Comparison of ENCODE assay signal across 10 cellular contexts in genomic region chr1:151062738-151063371, GRCh38. TPM values are rescaled to one million over a fixed set of nuclear protein-coding genes. Genes with fewer than 3 reads are reported as not detected.
DNase-seq lines count a peak whose midpoint lies in the region; ATAC-seq and TF ChIP-seq lines count a peak whose summit lies in the region.
"Had no signal": no experiment of that assay in that cellular context is flagged by ENCODE, and none has a peak within 500 bp of the region (broad histone marks: within the 10 kb centered on the region; RNA-seq: fewer than 3 reads in every experiment).

No MANE protein-coding gene starts in this region.

- H3K36me3 ChIP-seq in BJ (ENCODE audit: control insufficient read depth, insufficient read depth, low read length) (no peaks in the 10 kb centered on the region), HUES48 (ENCODE audit: control insufficient read depth, insufficient read depth, low read length) (peaks cover 21% of the 10 kb centered on the region)

- H3K9ac ChIP-seq in HUES48 (ENCODE audit: low read depth, low read length) = no peak overlapping the region

- H3K27ac ChIP-seq in HUES48 (ENCODE audit: low read depth, low read length) = peak overlapping the region; percentile 44
- H3K27ac ChIP-seq: body of pancreas had no signal

- no peak for ATAC-seq in HG03432 (IDR thresholded peaks at IDR 0.05; ENCODE audit: unreplicated experiment)
- no peak for ATAC-seq in HG03095 (IDR thresholded peaks at IDR 0.05; ENCODE audit: unreplicated experiment)
- ATAC-seq: body of pancreas had no signal

- no peak overlapping the region for H3K27ac Mint-ChIP-seq in neural crest cell (ENCODE audit: unreplicated experiment)

- peaks cover 63% of the 10 kb centered on the region for H3K4me1 Mint-ChIP-seq in neural crest cell

- POLR2A ChIA-PET in BJ (lab: Charles Lee) = no interaction called here
- POLR2A ChIA-PET in HEK293T (lab: Yijun Ruan, JAX) = interaction anchor here (0.7 to 6.6 kb wide), 4 partner anchors 8 to 219 kb away, joined by 3 to 69 read pairs (median 32); partner anchors contain the start of genes C1orf56, GABPB2 and MINDY1

- CTCF ChIA-PET in BJ (lab: Yijun Ruan, JAX) (interaction anchor here (0.6 to 3.3 kb wide), 3 partner anchors 9 to 42 kb away, joined by 3 to 13 read pairs (median 10); partner anchors contain the start of genes C1orf56 and GABPB2), HEK293T (lab: Yijun Ruan, JAX) (interaction anchor here (0.6 to 1.3 kb wide), 5 partner anchors 8 to 67 kb away, joined by 3 to 5 read pairs (median 4); partner anchors contain the start of gene GABPB2)

- peak; percentile 58 for DNase-seq in BJ (ENCODE audit: low read depth)
- DNase-seq in cardiac fibroblast (ENCODE audit: low read depth in 2 of 2) = peak; percentile 71 to 94
- no peak for DNase-seq in neural crest cell (ENCODE audit: low read depth, low spot score)
- DNase-seq in HEK293T (ENCODE audit: extremely low spot score) = no peak
- no peak for DNase-seq in GOT3 (lab: John Stamatoyannopoulos, UW)
- DNase-seq: body of pancreas, islet precursor cell had no signal

- no peaks in the 10 kb centered on the region for H3K9me3 ChIP-seq in HUES48 (ENCODE audit: control insufficient read depth, insufficient read depth, low read length)
- H3K9me3 ChIP-seq: body of pancreas had no signal

- peaks cover 21% of the 10 kb centered on the region for H3K36me3 Mint-ChIP-seq in neural crest cell (ENCODE audit: low read depth)

- no peak overlapping the region for H3K4me3 ChIP-seq in BJ (ENCODE audit: low read depth, low read length)
- no peak overlapping the region for H3K4me3 ChIP-seq in HUES48 (ENCODE audit: low read depth, low read length)
- H3K4me3 ChIP-seq in cardiac fibroblast (replicated peaks in 1 of 2; ENCODE audit: low read depth in 2 of 2, low read length in 2 of 2) = no peak overlapping the region
- H3K4me3 ChIP-seq: body of pancreas had no signal

- no peaks in the 10 kb centered on the region for H3K27me3 ChIP-seq in BJ (ENCODE audit: control insufficient read depth, insufficient read depth, low read length)
- H3K27me3 ChIP-seq in HUES48 (ENCODE audit: control insufficient read depth, insufficient read depth, low read length) = no peaks in the 10 kb centered on the region
- H3K27me3 ChIP-seq: body of pancreas had no signal

- H3K9me3 Mint-ChIP-seq in neural crest cell = no peaks in the 10 kb centered on the region

- no peaks in the 10 kb centered on the region for H3K27me3 Mint-ChIP-seq in neural crest cell (ENCODE audit: low read depth)

- peaks cover 24% of the 10 kb centered on the region for H3K4me1 ChIP-seq in HUES48 (ENCODE audit: control insufficient read depth, insufficient read depth, low read length)

- peak overlapping the region; percentile 98 for H3K4me3 Mint-ChIP-seq in neural crest cell

- TF ChIP-seq CTCF in BJ (IDR thresholded peaks at IDR 0.05; ENCODE audit: insufficient read depth, low read depth, low read length) (no peak), cardiac fibroblast (IDR thresholded peaks at IDR 0.05; ENCODE audit: low read depth, low read length) (no peak), neural crest cell (conservative IDR thresholded peaks at IDR 0.05) (no peak)

TF ChIP-seq in HEK293T, 16 proteins besides CTCF, POLR2A, EP300 and RAD21:
- no peak for TF ChIP-seq CTBP1 (IDR thresholded peaks at IDR 0.05; ENCODE audit: borderline replicate concordance)
- no peak for TF ChIP-seq ZNF384 (IDR thresholded peaks at IDR 0.05)
- no peak for TF ChIP-seq NFRKB (IDR thresholded peaks at IDR 0.05)

RNA-seq across cellular contexts. Expression of gene MLLT11, which starts 2.7 kb away (rescaled TPM):
- polyA plus RNA-seq in BJ (2011; rRNA removed) = 4.1 and 6.5 TPM in 2 replicates
- polyA minus RNA-seq in BJ (2011; rRNA and poly(A)+ RNA removed) = 1.4 and 2.4 TPM in 2 replicates
- total RNA-seq in neural crest cell = 63.9 and 66.1 TPM in 2 replicates

RNA-seq across cellular contexts. Expression of gene CDC42SE1, which starts 3.4 kb away (rescaled TPM):
- polyA plus RNA-seq in BJ (2011; rRNA removed) = 59.3 and 60.4 TPM in 2 replicates
- 36.6 and 45.1 TPM in 2 replicates for polyA minus RNA-seq in BJ (2011; rRNA and poly(A)+ RNA removed)
- 111 and 115 TPM in 2 replicates for total RNA-seq in neural crest cell

RNA-seq across cellular contexts. Expression of gene GABPB2, which starts 7.7 kb away (rescaled TPM):
- 16.2 and 16.7 TPM in 2 replicates for polyA plus RNA-seq in BJ (2011; rRNA removed)
- 10.6 and 18.5 TPM in 2 replicates for polyA minus RNA-seq in BJ (2011; rRNA and poly(A)+ RNA removed)
- 6.1 and 7.8 TPM in 2 replicates for total RNA-seq in neural crest cell

RNA-seq across cellular contexts. Expression of gene C1orf56, which starts 15.3 kb away (rescaled TPM):
- 1.6 and 2.0 TPM in 2 replicates for polyA plus RNA-seq in BJ (2011; rRNA removed)
- polyA minus RNA-seq in BJ (2011; rRNA and poly(A)+ RNA removed) = 0.90 and 1.1 TPM in 2 replicates
- total RNA-seq in neural crest cell = 6.3 and 8.0 TPM in 2 replicates

RNA-seq across cellular contexts. Expression of gene BNIPL, which starts 26.5 kb away (rescaled TPM):
- 0.18 and 0.31 TPM in 2 replicates for polyA plus RNA-seq in BJ (2011; rRNA removed)
- 0.09 and 0.15 TPM in 2 replicates for polyA minus RNA-seq in BJ (2011; rRNA and poly(A)+ RNA removed)
- 0.79 and 1.1 TPM in 2 replicates for total RNA-seq in neural crest cell

Comparison
In these comparisons a context has a peak if more than half of its experiments do, and no peak if none do; other contexts are left out.
1. DNase-seq: peak in BJ (single experiment) and cardiac fibroblast (2 of 2); none in neural crest cell (single experiment), HEK293T (single experiment) and GOT3 (single experiment).